In the genomic region with DNA sequence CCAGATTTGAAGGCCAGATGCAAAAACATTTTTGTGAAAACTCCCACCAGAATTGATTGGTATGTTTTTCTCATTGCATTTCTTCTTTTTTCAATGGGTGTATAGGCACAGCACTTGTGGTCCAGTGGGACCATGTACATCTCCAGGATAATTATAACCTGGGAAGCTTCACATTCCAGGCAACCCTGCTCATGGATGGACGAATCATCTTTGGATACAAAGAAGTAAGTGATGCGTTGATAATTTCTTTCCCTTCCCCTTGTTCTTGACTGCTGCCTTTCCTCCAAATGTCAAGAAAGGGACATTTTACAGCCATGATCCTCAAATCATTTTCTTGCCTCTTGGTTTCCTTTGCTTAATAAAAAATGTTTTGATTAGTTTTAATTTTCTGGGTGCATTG, we compare ENCODE assay signal across 24 cellular contexts.
DNase-seq lines count a peak whose midpoint lies in the region; ATAC-seq and TF ChIP-seq lines count a peak whose summit lies in the region.
"Had no signal": no experiment of that assay in that cellular context is flagged by ENCODE, and none has a peak within 500 bp of the region (broad histone marks: within the 10 kb centered on the region; RNA-seq: fewer than 3 reads in every experiment).

No MANE protein-coding gene starts in this region.

- H3K27me3 Mint-ChIP-seq in progenitor cell of endocrine pancreas = no peaks in the 10 kb centered on the region
- H3K27me3 Mint-ChIP-seq: B cell had no signal

- TF ChIP-seq CTCF in progenitor cell of endocrine pancreas (IDR thresholded peaks at IDR 0.05; ENCODE audit: unreplicated experiment) = no peak

- H3K4me3 Mint-ChIP-seq in progenitor cell of endocrine pancreas (ENCODE audit: low read depth) = no peak overlapping the region
- H3K4me3 Mint-ChIP-seq: B cell; CD8-positive, alpha-beta T cell; HFFc6 had no signal

- peaks cover 3% of the 10 kb centered on the region for H3K36me3 Mint-ChIP-seq in progenitor cell of endocrine pancreas (ENCODE audit: insufficient read depth)
- H3K36me3 Mint-ChIP-seq: CD8-positive, alpha-beta T cell had no signal

- DNase-seq in ACHN (peak; percentile 27), NCI-H69 (lab: John Stamatoyannopoulos, UW) (peak; percentile 10), islet precursor cell (peak; percentile 58), progenitor cell of endocrine pancreas (ENCODE audit: low spot score, unreplicated experiment) (no peak), OCI-M2 (lab: John Stamatoyannopoulos, UW; ENCODE audit: unreplicated experiment) (no peak), substantia nigra (lab: John Stamatoyannopoulos, UW) (no peak)
- DNase-seq in activated effector memory CD4-positive, alpha-beta T cell treated with anti-CD3 and anti-CD28 coated beads, Interleukin-2, amount 50 U/mL, for 16 hours = no peak
- DNase-seq: Caco-2; CD8-positive, alpha-beta T cell; GM23248; HFFc6; KBM-7; MG63; NCI-H1105 treated with DMSO at 0.1 percent for 48 hours; NCI-H146; NCI-H2029; NCI-H526 treated with DMSO at 0.1 percent for 48 hours; Peyer's patch; SIG-M5 had no signal

- H3K27ac ChIP-seq in substantia nigra (ENCODE audit: low read depth, low read length, poor library complexity, severe bottlenecking) = no peak overlapping the region
- H3K27ac ChIP-seq: A549, C4-2B, GM23248, Peyer's patch had no signal

- H3K27ac Mint-ChIP-seq in progenitor cell of endocrine pancreas = peak overlapping the region; percentile 77
- H3K27ac Mint-ChIP-seq: B cell; CD8-positive, alpha-beta T cell; HFFc6 had no signal

- H3K9me3 Mint-ChIP-seq in progenitor cell of endocrine pancreas (ENCODE audit: low read depth) = peaks cover 3% of the 10 kb centered on the region
- H3K9me3 Mint-ChIP-seq: CD8-positive, alpha-beta T cell had no signal

- ATAC-seq in GM18861 (IDR thresholded peaks at IDR 0.05; ENCODE audit: unreplicated experiment) = no peak
- ATAC-seq: A549; CD8-positive, alpha-beta T cell; SK-N-SH treated with all-trans-retinoic acid at 6 μM for 48 hours had no signal

- in situ Hi-C loops in ACHN (cut with HindIII; ENCODE audit: low pct_ligation_motif_present, low pct_unique_long_range_greater_than_20kb, low sequenced_read_pairs) = no loop called here

- H3K4me1 Mint-ChIP-seq in progenitor cell of endocrine pancreas (ENCODE audit: low read depth) = peaks cover 34% of the 10 kb centered on the region
- H3K4me1 Mint-ChIP-seq: B cell had no signal

Comparison
In these comparisons a context has a peak if more than half of its experiments do, and no peak if none do; other contexts are left out.
1. DNase-seq: peak in ACHN (single experiment), NCI-H69 (single experiment) and islet precursor cell (single experiment); none in progenitor cell of endocrine pancreas (single experiment), OCI-M2 (single experiment), substantia nigra (0 of 49) and activated effector memory CD4-positive, alpha-beta T cell treated with anti-CD3 and anti-CD28 coated beads, Interleukin-2, amount 50 U/mL, for 16 hours (single experiment).